In genomic region chr4:184644553-184645307, GRCh38 we compare ENCODE assay signal across 12 cellular contexts. TPM values are rescaled to one million over a fixed set of nuclear protein-coding genes. Genes with fewer than 3 reads are reported as not detected.
A peak's percentile ranks its signal among the peaks of the same experiment; 100 is the strongest.
DNase-seq lines count a peak whose midpoint lies in the region; ATAC-seq, FAIRE-seq and TF ChIP-seq lines count a peak whose summit lies in the region.
"Had no signal": no experiment of that assay in that cellular context is flagged by ENCODE, and none has a peak within 500 bp of the region (broad histone marks: within the 10 kb centered on the region; RNA-seq: fewer than 3 reads in every experiment).

No MANE protein-coding gene starts in this region.

- CTCF ChIA-PET in CD4-positive, alpha-beta T cell (lab: Charles Lee): interaction anchor here (1.2 to 1.4 kb wide), 2 partner anchors 10 to 381 kb away, joined by 3 read pairs; no protein-coding TSS in a partner anchor
- CTCF ChIA-PET in activated CD8-positive, alpha-beta T cell treated with anti-CD3 and anti-CD28 coated beads, Interleukin-2, amount 10 ng/mL, durations not matched to agents 7 days and 5 days (lab: Charles Lee): interaction anchor here (0.9 to 1.5 kb wide), 2 partner anchors 90 to 381 kb away, joined by 3 to 9 read pairs; partner anchors contain the start of gene CENPU

- H3K4me3 ChIP-seq in GM23338: 0 out of 2 replicates have a peak overlapping the region, but pooled peaks have one; percentile 12
- H3K4me3 ChIP-seq in keratinocyte (ENCODE audit: control insufficient read depth in 2 of 3, extremely low read depth in 1 of 3, insufficient read depth in 2 of 3, low read depth in 1 of 3, low read length in 3 of 3): no peak overlapping the region
- H3K4me3 ChIP-seq in body of pancreas: no peak overlapping the region
- H3K4me3 ChIP-seq in WERI-Rb-1 (ENCODE audit: low read depth, low read length): no peak overlapping the region

- no peaks in the 10 kb centered on the region for H3K9me3 Mint-ChIP-seq in CD4-positive, alpha-beta T cell
- no peaks in the 10 kb centered on the region; the same call in 2 of the 3 replicates for H3K9me3 Mint-ChIP-seq in GM23338
- no peaks in the 10 kb centered on the region for H3K9me3 Mint-ChIP-seq in activated CD8-positive, alpha-beta T cell treated with anti-CD3 and anti-CD28 coated beads, Interleukin-2, amount 10 ng/mL, durations not matched to agents 7 days and 5 days (ENCODE audit: insufficient read depth)

- dilution Hi-C loops in keratinocyte (cut with MboI; ENCODE audit: extremely low pct_ligation_motif_present, low sequenced_read_pairs): no loop called here

- no peak for TF ChIP-seq POLR2A in body of pancreas (IDR thresholded peaks at IDR 0.05)

- H3K4me1 ChIP-seq in GM23338 (ENCODE audit: insufficient read depth) (peaks cover 46% of the 10 kb centered on the region), keratinocyte (ENCODE audit: control insufficient read depth, extremely low read depth, insufficient read depth, low read length) (peaks cover 14% of the 10 kb centered on the region), body of pancreas (peaks cover 29% of the 10 kb centered on the region)

- peak overlapping the region; percentile 27 for H3K4me3 Mint-ChIP-seq in CD4-positive, alpha-beta T cell
- 0 out of 3 replicates have a peak overlapping the region, but pooled peaks have one; percentile 40 for H3K4me3 Mint-ChIP-seq in GM23338
- H3K4me3 Mint-ChIP-seq in activated CD8-positive, alpha-beta T cell treated with anti-CD3 and anti-CD28 coated beads, Interleukin-2, amount 10 ng/mL, durations not matched to agents 7 days and 5 days: peak overlapping the region; percentile 36

- H2AFZ ChIP-seq in GM23338 (no peak overlapping the region), keratinocyte (ENCODE audit: control insufficient read depth, low read length) (no peak overlapping the region)

- peaks cover 89% of the 10 kb centered on the region for H3K79me2 ChIP-seq in GM23338 (replicated peaks; ENCODE audit: insufficient read depth)
- H3K79me2 ChIP-seq in keratinocyte (ENCODE audit: control insufficient read depth, insufficient read depth, low read length): peaks cover 83% of the 10 kb centered on the region

- H3K4me2 ChIP-seq in GM23338 (peak overlapping the region; percentile 58), keratinocyte (ENCODE audit: control insufficient read depth, extremely low read depth, insufficient read depth, low read depth, low read length) (peak overlapping the region; percentile 20)

- no peak for DNase-seq in CD4-positive, alpha-beta T cell
- DNase-seq in GM23338 (ENCODE audit: low spot score) (peak; percentile 24), keratinocyte (ENCODE audit: low read depth, low spot score) (no peak), NCI-H1048 (lab: John Stamatoyannopoulos, UW) (no peak), body of pancreas (no peak), WERI-Rb-1 (no peak)
- DNase-seq in activated CD8-positive, alpha-beta T cell treated with anti-CD3 and anti-CD28 coated beads, Interleukin-2, amount 10 ng/mL, durations not matched to agents 7 days and 5 days: peak; percentile 48
- DNase-seq: activated CD4-positive, alpha-beta T cell treated with anti-CD3 and anti-CD28 coated beads, Interleukin-2, amount 50 U/mL, for 4 hours; KG1; occipital lobe had no signal

- no peaks in the 10 kb centered on the region for H3K36me3 ChIP-seq in GM23338 (ENCODE audit: insufficient read depth)
- H3K36me3 ChIP-seq in keratinocyte (ENCODE audit: control insufficient read depth in 2 of 2, extremely low read depth in 1 of 2, insufficient read depth in 2 of 2, low read length in 2 of 2): peaks cover 3 to 13% of the 10 kb centered on the region in 2 experiments
- peaks cover 0 to 2% of the 10 kb centered on the region in 2 donors for H3K36me3 ChIP-seq in body of pancreas (replicated peaks in 1 of 2; ENCODE audit: insufficient read depth in 1 of 2, low read depth in 2 of 2)
- H3K36me3 ChIP-seq in WERI-Rb-1: peaks cover 19% of the 10 kb centered on the region

- peaks cover 75% of the 10 kb centered on the region for H3K4me1 Mint-ChIP-seq in CD4-positive, alpha-beta T cell (ENCODE audit: low read depth)
- H3K4me1 Mint-ChIP-seq in GM23338: peaks cover 66% of the 10 kb centered on the region
- peaks cover 61% of the 10 kb centered on the region for H3K4me1 Mint-ChIP-seq in activated CD8-positive, alpha-beta T cell treated with anti-CD3 and anti-CD28 coated beads, Interleukin-2, amount 10 ng/mL, durations not matched to agents 7 days and 5 days (ENCODE audit: low read depth)

- H3K27ac Mint-ChIP-seq in CD4-positive, alpha-beta T cell: peak overlapping the region; percentile 50
- peak overlapping the region; percentile 54; the same call in 1 of the 2 replicates for H3K27ac Mint-ChIP-seq in GM23338
- H3K27ac Mint-ChIP-seq in activated CD8-positive, alpha-beta T cell treated with anti-CD3 and anti-CD28 coated beads, Interleukin-2, amount 10 ng/mL, durations not matched to agents 7 days and 5 days: peak overlapping the region; percentile 62

- no peak for TF ChIP-seq CTCF in CD4-positive, alpha-beta T cell (IDR thresholded peaks at IDR 0.05)
- TF ChIP-seq CTCF in GM23338 (conservative IDR thresholded peaks at IDR 0.05; ENCODE audit: low read depth in 2 of 2) (0 out of 4 replicates have a peak, but pooled peaks of 1 of the 2 experiments have one; percentile 2), keratinocyte (optimal IDR thresholded peaks at IDR 0.05 in 1 of 3, IDR thresholded peaks at IDR 0.05 in 1 of 3, conservative IDR thresholded peaks at IDR 0.05 in 1 of 3; ENCODE audit: extremely low read depth in 1 of 3, insufficient read depth in 2 of 3, low read length in 3 of 3) (no peak), body of pancreas (IDR thresholded peaks at IDR 0.05) (no peak), WERI-Rb-1 (IDR thresholded peaks at IDR 0.05; ENCODE audit: low read depth, low read length) (no peak)

- no peak for ATAC-seq in CD4-positive, alpha-beta T cell (ENCODE audit: poor library complexity)
- peak; percentile 2; the same call in 1 of the 3 replicates for ATAC-seq in GM23338
- ATAC-seq in activated CD8-positive, alpha-beta T cell treated with anti-CD3 and anti-CD28 coated beads, Interleukin-2, amount 10 ng/mL, durations not matched to agents 7 days and 5 days: no peak
- no peak for ATAC-seq in GM19351 (IDR thresholded peaks at IDR 0.05; ENCODE audit: unreplicated experiment)
- ATAC-seq in body of pancreas: no peak

- WGBS in body of pancreas, 2 donors: 83 to 96% methylated on average over 9 of the region's 9 CpGs

- H3K9me1 ChIP-seq in keratinocyte (ENCODE audit: control insufficient read depth, extremely low read depth, insufficient read depth, low read length): no peaks in the 10 kb centered on the region

- peaks cover 70% of the 10 kb centered on the region for H3K36me3 Mint-ChIP-seq in CD4-positive, alpha-beta T cell (ENCODE audit: low read depth)
- peaks cover 41% of the 10 kb centered on the region for H3K36me3 Mint-ChIP-seq in GM23338 (ENCODE audit: low read depth)
- H3K36me3 Mint-ChIP-seq in activated CD8-positive, alpha-beta T cell treated with anti-CD3 and anti-CD28 coated beads, Interleukin-2, amount 10 ng/mL, durations not matched to agents 7 days and 5 days (ENCODE audit: low read depth): peaks cover 71% of the 10 kb centered on the region

- H3F3A ChIP-seq in GM23338 (replicated peaks; ENCODE audit: low read depth): no peaks in the 10 kb centered on the region

- no peaks in the 10 kb centered on the region for H3K27me3 ChIP-seq in CD4-positive, alpha-beta T cell (ENCODE audit: control insufficient read depth, insufficient read depth, low read length)
- H3K27me3 ChIP-seq in GM23338 (ENCODE audit: insufficient read depth) (no peaks in the 10 kb centered on the region), keratinocyte (ENCODE audit: control insufficient read depth, extremely low read depth, insufficient read depth, low read length) (no peaks in the 10 kb centered on the region), body of pancreas (no peaks in the 10 kb centered on the region), WERI-Rb-1 (ENCODE audit: insufficient read depth, low read depth, severe bottlenecking) (no peaks in the 10 kb centered on the region)

- H3K9ac ChIP-seq in keratinocyte (ENCODE audit: control insufficient read depth, extremely low read depth, insufficient read depth, low read length): no peak overlapping the region

- H3K9me2 ChIP-seq in GM23338 (ENCODE audit: insufficient read depth): no peaks in the 10 kb centered on the region

- H4K20me1 ChIP-seq in GM23338 (replicated peaks; ENCODE audit: insufficient read depth) (peaks cover 32% of the 10 kb centered on the region), keratinocyte (ENCODE audit: control insufficient read depth, extremely low read depth, insufficient read depth, low read length) (no peaks in the 10 kb centered on the region)

- intact Hi-C loops in CD4-positive, alpha-beta T cell (cut with DNase I, micrococcal nuclease): loop anchor here (5.0 to 10.0 kb wide), 8 partner anchors 90 to 1137 kb away; partner anchors contain the start of genes ACSL1 (in 1 of the 2), CCDC110 (in 1 of the 2), CENPU (in 1 of the 2) and CFAP97 (in 1 of the 2)
- intact Hi-C loops in body of pancreas (cut with DNase I): no loop called here

- H3K27me3 Mint-ChIP-seq in CD4-positive, alpha-beta T cell: no peaks in the 10 kb centered on the region
- peaks cover 7% of the 10 kb centered on the region for H3K27me3 Mint-ChIP-seq in GM23338 (ENCODE audit: insufficient read depth, low read depth, poor library complexity)
- H3K27me3 Mint-ChIP-seq in activated CD8-positive, alpha-beta T cell treated with anti-CD3 and anti-CD28 coated beads, Interleukin-2, amount 10 ng/mL, durations not matched to agents 7 days and 5 days (ENCODE audit: low read depth): no peaks in the 10 kb centered on the region

- peak; percentile 13 for FAIRE-seq in keratinocyte (lab: Jason Lieb, UNC)
- FAIRE-seq: G401.6 had no signal

- no peaks in the 10 kb centered on the region for H3K9me3 ChIP-seq in CD4-positive, alpha-beta T cell (ENCODE audit: control insufficient read depth, low read length)
- H3K9me3 ChIP-seq in keratinocyte (ENCODE audit: control insufficient read depth, low read depth, low read length) (no peaks in the 10 kb centered on the region), body of pancreas (no peaks in the 10 kb centered on the region), WERI-Rb-1 (ENCODE audit: severe bottlenecking) (no peaks in the 10 kb centered on the region)

- no peak overlapping the region for H3K27ac ChIP-seq in CD4-positive, alpha-beta T cell (ENCODE audit: low read depth, low read length)
- H3K27ac ChIP-seq in GM23338 (ENCODE audit: low read depth) (peak overlapping the region; percentile 71), keratinocyte (ENCODE audit: control insufficient read depth, insufficient read depth, low read length) (no peak overlapping the region), body of pancreas (no peak overlapping the region), WERI-Rb-1 (no peak overlapping the region)

- POLR2A ChIA-PET in CD4-positive, alpha-beta T cell (lab: Charles Lee): no interaction called here
- POLR2A ChIA-PET in activated CD8-positive, alpha-beta T cell treated with anti-CD3 and anti-CD28 coated beads, Interleukin-2, amount 10 ng/mL, durations not matched to agents 7 days and 5 days (lab: Charles Lee): interaction anchor here (1.5 to 1.8 kb wide), 2 partner anchors 89 to 170 kb away, joined by 5 to 9 read pairs; partner anchors contain the start of genes CENPU and IRF2

RNA-seq across cellular contexts. Expression of gene CASP3, which starts 4.5 kb away (rescaled TPM):
- total RNA-seq in CD4-positive, alpha-beta T cell: 10 to 100 TPM; 11.9 to 12.2 TPM
- total RNA-seq in GM23338 (2014; rRNA removed; shearing (Covaris generic)): 84.4 and 115 TPM in 2 replicates
- polyA plus RNA-seq in GM23338 (2016; fragmentation: Nextera tagmentation; extraction: Ambion mirVana) (47.3 and 50.5 TPM in 2 replicates), keratinocyte (30.4 to 51.1 TPM (median 36.1 TPM) in 3 replicates)
- 10 to 100 TPM; 71.7 to 78.0 TPM for total RNA-seq in activated CD8-positive, alpha-beta T cell treated with anti-CD3 and anti-CD28 coated beads, Interleukin-2, amount 10 ng/mL, durations not matched to agents 7 days and 5 days
- polyA plus RNA-seq in keratinocyte (2011; ENCODE audit: low read depth): 24.2 TPM
- 22.5 and 38.1 TPM in 2 replicates for polyA plus RNA-seq in keratinocyte (2011; cell fraction: cytosol; rRNA removed)
- polyA plus RNA-seq in keratinocyte (2011; cell fraction: nucleus; rRNA removed): 29.8 and 43.8 TPM in 2 replicates
- polyA plus RNA-seq in keratinocyte (2012; ENCODE audit: low replicate concordance): 24.0 and 32.5 TPM in 2 replicates
- polyA minus RNA-seq in keratinocyte: 11.1 to 18.7 TPM (median 11.6 TPM) in 3 replicates
- 18.6 TPM for polyA minus RNA-seq in keratinocyte (2011; cell fraction: cytosol; rRNA and poly(A)+ RNA removed)
- polyA minus RNA-seq in keratinocyte (2011; cell fraction: nucleus; rRNA and poly(A)+ RNA removed): 11.1 and 19.9 TPM in 2 replicates
- total RNA-seq in body of pancreas: 1 to 10 TPM; 4.9 to 6.5 TPM

RNA-seq across cellular contexts. Expression of gene PRIMPOL, which starts 4.8 kb away (rescaled TPM):
- 1 to 10 TPM; 4.2 TPM for total RNA-seq in CD4-positive, alpha-beta T cell
- total RNA-seq in GM23338 (2014; rRNA removed; shearing (Covaris generic)): 3.5 and 10.1 TPM in 2 replicates
- polyA plus RNA-seq in GM23338 (2016; fragmentation: Nextera tagmentation; extraction: Ambion mirVana) (8.5 and 9.6 TPM in 2 replicates), keratinocyte (9.1 to 22.8 TPM (median 11.2 TPM) in 3 replicates)
- total RNA-seq in activated CD8-positive, alpha-beta T cell treated with anti-CD3 and anti-CD28 coated beads, Interleukin-2, amount 10 ng/mL, durations not matched to agents 7 days and 5 days: 10 to 100 TPM; 24.9 to 26.9 TPM
- polyA plus RNA-seq in keratinocyte (2011; ENCODE audit: low read depth): 11.8 TPM
- polyA plus RNA-seq in keratinocyte (2011; cell fraction: cytosol; rRNA removed): 7.1 and 13.9 TPM in 2 replicates
- polyA plus RNA-seq in keratinocyte (2011; cell fraction: nucleus; rRNA removed): 11.5 and 15.4 TPM in 2 replicates
- 4.0 and 10.5 TPM in 2 replicates for polyA plus RNA-seq in keratinocyte (2012; ENCODE audit: low replicate concordance)
- polyA minus RNA-seq in keratinocyte: 1.9 to 2.5 TPM in 2 of 3 replicates, not detected in the other
- polyA minus RNA-seq in keratinocyte (2011; cell fraction: cytosol; rRNA and poly(A)+ RNA removed): 5.9 TPM
- polyA minus RNA-seq in keratinocyte (2011; cell fraction: nucleus; rRNA and poly(A)+ RNA removed): 3.0 and 5.2 TPM in 2 replicates
- total RNA-seq in body of pancreas: 10 to 100 TPM in 1 of 2 donors, 1 to 10 TPM in 1; 4.6 to 15.0 TPM

Comparison
In these comparisons a context has a peak if more than half of its experiments do, and no peak if none do; other contexts are left out.
1. DNase-seq: peak in GM23338 (single experiment) and activated CD8-positive, alpha-beta T cell treated with anti-CD3 and anti-CD28 coated beads, Interleukin-2, amount 10 ng/mL, durations not matched to agents 7 days and 5 days (single experiment); none in CD4-positive, alpha-beta T cell (0 of 10), keratinocyte (single experiment), NCI-H1048 (single experiment), body of pancreas (0 of 4) and WERI-Rb-1 (single experiment).
2. Peak in every context shown above with its lines, with median percentiles within 50 percentile points of each other: H3K27ac Mint-ChIP-seq and H3K4me3 Mint-ChIP-seq.